21 cellular contexts compared by ENCODE assay signal in genomic region chr11:12664410-12664809, GRCh38. TPM values are rescaled to one million over a fixed set of nuclear protein-coding genes. Genes with fewer than 3 reads are reported as not detected.
DNase-seq lines count a peak whose midpoint lies in the region; ATAC-seq and TF ChIP-seq lines count a peak whose summit lies in the region.
"Had no signal": no experiment of that assay in that cellular context is flagged by ENCODE, and none has a peak within 500 bp of the region (broad histone marks: within the 10 kb centered on the region; RNA-seq: fewer than 3 reads in every experiment).

No MANE protein-coding gene starts in this region.

- no peaks in the 10 kb centered on the region for H3K4me1 Mint-ChIP-seq in GM23338
- H3K4me1 Mint-ChIP-seq: CD14-positive monocyte; CD8-positive, alpha-beta memory T cell had no signal

- no peaks in the 10 kb centered on the region for H3K79me2 ChIP-seq in GM23338 (replicated peaks; ENCODE audit: insufficient read depth)

- peak; percentile 52 for DNase-seq in EH (ENCODE audit: low read depth)
- peak; percentile 18 to 50 for DNase-seq in NCI-H526 (lab: John Stamatoyannopoulos, UW)
- DNase-seq in astrocyte of the spinal cord (ENCODE audit: low read depth, low spot score): peak; percentile 58
- DNase-seq in GM23338 (ENCODE audit: low spot score): no peak
- DNase-seq in NCI-H82 treated with DMSO at 0.1 percent for 48 hours (lab: John Stamatoyannopoulos, UW; ENCODE audit: unreplicated experiment): no peak
- DNase-seq: 8988T; ACHN; AML-193; BE2C; CD4-positive, alpha-beta T cell; CD8-positive, alpha-beta memory T cell; DMS 273 treated with DMSO at 0.1 percent for 48 hours; DMS79; GF-D8; GOT3; HFFc6 had no signal

- no peaks in the 10 kb centered on the region for H4K20me1 ChIP-seq in GM23338 (replicated peaks; ENCODE audit: insufficient read depth)
- H4K20me1 ChIP-seq: BLaER1 treated with 17β-estradiol and CSF1 and Interleukin-3, amounts not matched to agents 10 nM and 100 nM had no signal

- peaks cover 5% of the 10 kb centered on the region; the same call in 2 of the 3 replicates for H3K9me3 Mint-ChIP-seq in GM23338
- H3K9me3 Mint-ChIP-seq: HFFc6 had no signal

- in situ Hi-C loops in astrocyte of the spinal cord (cut with HindIII; ENCODE audit: low sequenced_read_pairs): no loop called here

- H3K4me2 ChIP-seq in GM23338: no peak overlapping the region
- H3K4me2 ChIP-seq: A549; BLaER1 treated with 17β-estradiol and CSF1 and Interleukin-3, amounts not matched to agents 10 nM and 100 nM had no signal

- H3K27me3 Mint-ChIP-seq in GM23338 (ENCODE audit: insufficient read depth, low read depth, poor library complexity): no peaks in the 10 kb centered on the region

- no peak overlapping the region for H2AFZ ChIP-seq in GM23338

- H3K4me1 ChIP-seq in GM23338 (ENCODE audit: insufficient read depth): no peaks in the 10 kb centered on the region
- H3K4me1 ChIP-seq: A549; BE2C; BLaER1 treated with 17β-estradiol and CSF1 and Interleukin-3, amounts not matched to agents 10 nM and 100 nM; HAP-1 had no signal

- H3F3A ChIP-seq in GM23338 (replicated peaks; ENCODE audit: low read depth): no peaks in the 10 kb centered on the region

- H3K27me3 ChIP-seq in GM23338 (ENCODE audit: insufficient read depth): no peaks in the 10 kb centered on the region
- H3K27me3 ChIP-seq: BE2C had no signal

- H3K27ac Mint-ChIP-seq in GM23338: no peak overlapping the region
- H3K27ac Mint-ChIP-seq: CD14-positive monocyte; CD4-positive, alpha-beta T cell; CD8-positive, alpha-beta memory T cell; HFFc6 had no signal

- H3K36me3 Mint-ChIP-seq in GM23338 (ENCODE audit: low read depth): no peaks in the 10 kb centered on the region
- H3K36me3 Mint-ChIP-seq: CD14-positive monocyte had no signal

- no peaks in the 10 kb centered on the region for H3K36me3 ChIP-seq in GM23338 (ENCODE audit: insufficient read depth)
- H3K36me3 ChIP-seq: BE2C; BLaER1 treated with 17β-estradiol and CSF1 and Interleukin-3, amounts not matched to agents 10 nM and 100 nM; HAP-1 had no signal

- ATAC-seq in GM23338 (no peak), HG02642 (IDR thresholded peaks at IDR 0.05; ENCODE audit: poor library complexity, unreplicated experiment) (no peak)
- ATAC-seq: A549 had no signal

- H3K4me3 Mint-ChIP-seq in GM23338: no peak overlapping the region
- H3K4me3 Mint-ChIP-seq: CD14-positive monocyte; CD4-positive, alpha-beta T cell; CD8-positive, alpha-beta memory T cell; HFFc6 had no signal

- H3K27ac ChIP-seq in GM23338 (ENCODE audit: low read depth): no peak overlapping the region
- H3K27ac ChIP-seq: A549; BLaER1 treated with 17β-estradiol and CSF1 and Interleukin-3, amounts not matched to agents 10 nM and 100 nM had no signal

- 0 out of 2 replicates have a peak, but pooled peaks cover 6% of the 10 kb centered on the region for H3K9me2 ChIP-seq in GM23338 (ENCODE audit: insufficient read depth)

- no peak overlapping the region for H3K4me3 ChIP-seq in astrocyte of the spinal cord (ENCODE audit: low read depth, low read length)
- H3K4me3 ChIP-seq in GM23338: no peak overlapping the region
- H3K4me3 ChIP-seq: A549; BLaER1 treated with 17β-estradiol and CSF1 and Interleukin-3, amounts not matched to agents 10 nM and 100 nM; HAP-1 had no signal

- TF ChIP-seq CTCF in astrocyte of the spinal cord (IDR thresholded peaks at IDR 0.05; ENCODE audit: low read depth, low read length) (no peak), GM23338 (conservative IDR thresholded peaks at IDR 0.05; ENCODE audit: low read depth in 2 of 2) (no peak)

TF ChIP-seq in GM23338, 12 proteins besides CTCF, POLR2A, EP300 and RAD21:
- TF ChIP-seq EZH2 (IDR thresholded peaks at IDR 0.05; ENCODE audit: low read depth, unreplicated experiment) (no peak), REST (IDR thresholded peaks at IDR 0.05; ENCODE audit: unreplicated experiment) (no peak), POLR2AphosphoS5 (IDR thresholded peaks at IDR 0.05; ENCODE audit: low read depth) (no peak), ZNF462 (CRISPR knock-in tag; IDR thresholded peaks at IDR 0.05) (no peak)

RNA-seq across cellular contexts. Expression of gene TEAD1, which starts 9.8 kb away (rescaled TPM):
- total RNA-seq in GM23338 (2014; rRNA removed; shearing (Covaris generic)): 102 and 103 TPM in 2 replicates
- 24.5 and 28.4 TPM in 2 replicates for polyA plus RNA-seq in GM23338 (2016; fragmentation: Nextera tagmentation; extraction: Ambion mirVana)
- polyA plus RNA-seq: CD14-positive monocyte; CD8-positive, alpha-beta memory T cell had no signal

Comparison
In these comparisons a context has a peak if more than half of its experiments do, and no peak if none do; other contexts are left out.
1. DNase-seq: peak in EH (single experiment), NCI-H526 (2 of 2) and astrocyte of the spinal cord (single experiment); none in GM23338 (single experiment) and NCI-H82 treated with DMSO at 0.1 percent for 48 hours (single experiment).